In genomic region chr10:7111574-7111973, GRCh38 we compare ENCODE assay signal across 1 cellular context.
TF ChIP-seq lines count a peak whose summit lies in the region.

No MANE protein-coding gene starts in this region.

TF ChIP-seq in endothelial cell of umbilical vein, 7 proteins besides CTCF, POLR2A, EP300 and RAD21 (continued from another document):
- TF ChIP-seq GATA2 (IDR thresholded peaks at IDR 0.05; ENCODE audit: insufficient read depth, insufficient read length, low read depth, low read length) (no peak), POLR2AphosphoS5 (IDR thresholded peaks at IDR 0.05; ENCODE audit: insufficient read depth, low read depth, low read length) (no peak)
